24 cellular contexts compared by ENCODE assay signal in the genomic region with DNA sequence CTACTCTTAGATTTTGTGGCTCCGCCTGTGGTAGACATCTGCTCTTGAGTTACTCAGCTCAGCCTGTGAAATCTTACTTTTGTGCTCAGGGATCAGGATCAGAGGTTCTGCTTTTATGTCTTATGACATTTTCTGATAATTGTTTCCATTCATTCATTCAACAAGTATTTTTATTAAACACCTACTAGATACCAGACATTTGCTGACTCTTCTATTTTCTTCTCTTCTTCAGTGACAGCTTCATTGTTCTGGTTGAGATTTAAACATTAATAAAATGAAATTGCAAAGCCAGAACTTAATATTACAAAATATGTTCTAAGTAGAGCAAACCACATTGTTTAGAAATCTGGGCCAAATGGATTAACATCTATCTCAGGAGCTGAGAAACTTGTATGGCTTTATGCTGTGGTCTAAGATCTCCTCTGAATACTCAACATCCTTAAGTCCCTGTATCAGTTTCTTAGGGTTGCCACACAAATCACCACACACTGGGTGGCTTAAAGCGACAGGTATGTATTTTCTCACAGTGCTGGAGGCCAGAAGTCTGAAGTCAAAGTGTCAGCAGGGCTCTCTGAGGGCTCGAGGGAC. TPM values are rescaled to one million over a fixed set of nuclear protein-coding genes. Genes with fewer than 3 reads are reported as not detected.
A peak's percentile ranks its signal among the peaks of the same experiment; 100 is the strongest.
DNase-seq lines count a peak whose midpoint lies in the region; ATAC-seq and TF ChIP-seq lines count a peak whose summit lies in the region.
"Had no signal": no experiment of that assay in that cellular context is flagged by ENCODE, and none has a peak within 500 bp of the region (broad histone marks: within the 10 kb centered on the region; RNA-seq: fewer than 3 reads in every experiment).

No MANE protein-coding gene starts in this region.

- peaks cover 6% of the 10 kb centered on the region for H3K27me3 ChIP-seq in adipocyte (replicated peaks; ENCODE audit: control insufficient read depth, insufficient read depth, low read length)

- H3K4me3 ChIP-seq in adipocyte (ENCODE audit: low read length) = no peak overlapping the region

- peaks cover 25% of the 10 kb centered on the region for H3K4me1 Mint-ChIP-seq in nephron
- H3K4me1 Mint-ChIP-seq: CD4-positive, alpha-beta memory T cell had no signal

- H3K4me3 Mint-ChIP-seq in nephron = no peak overlapping the region
- H3K4me3 Mint-ChIP-seq: CD4-positive, alpha-beta memory T cell; HFFc6; IgD-negative memory B cell had no signal

- H3K9me3 ChIP-seq in adipocyte (ENCODE audit: control insufficient read depth, low read length) = no peaks in the 10 kb centered on the region

- no peaks in the 10 kb centered on the region for H3K36me3 Mint-ChIP-seq in nephron (ENCODE audit: low read depth)
- H3K36me3 Mint-ChIP-seq: CD4-positive, alpha-beta memory T cell had no signal

- peak overlapping the region in 2 of 3 experiments; percentile 12 to 65 for H3K27ac Mint-ChIP-seq in nephron
- H3K27ac Mint-ChIP-seq: CD4-positive, alpha-beta memory T cell; HFFc6; IgD-negative memory B cell had no signal

- no peak overlapping the region for H3K9ac ChIP-seq in adipocyte (ENCODE audit: low read length)

- peaks cover 4% of the 10 kb centered on the region for H3K27me3 Mint-ChIP-seq in nephron (ENCODE audit: low read depth)

- H3K36me3 ChIP-seq in adipocyte (ENCODE audit: control insufficient read depth, insufficient read depth, low read length, severe bottlenecking) = no peaks in the 10 kb centered on the region

- ATAC-seq in GM21576 (IDR thresholded peaks at IDR 0.05; ENCODE audit: unreplicated experiment) (no peak), GM21515 (IDR thresholded peaks at IDR 0.05; ENCODE audit: unreplicated experiment) (no peak)
- ATAC-seq: Panc1 had no signal

- peaks cover 2% of the 10 kb centered on the region for H3K9me3 Mint-ChIP-seq in nephron
- H3K9me3 Mint-ChIP-seq: CD4-positive, alpha-beta memory T cell; HFFc6; IgD-negative memory B cell had no signal

- peaks cover 4% of the 10 kb centered on the region for H3K4me1 ChIP-seq in adipocyte (ENCODE audit: control insufficient read depth, insufficient read depth, low read length)

- peak; percentile 9 for DNase-seq in HCEC 1CT
- peak; percentile 10 for DNase-seq in adipocyte (ENCODE audit: low read depth)
- no peak for DNase-seq in stimulated activated naive CD4-positive, alpha-beta T cell treated with Interleukin-2 at 50 U/mL for 16 hours (lab: John Stamatoyannopoulos, UW)
- DNase-seq in cerebellum (ENCODE audit: low spot score) = no peak
- DNase-seq: C1 segment of cervical spinal cord; CD4-positive, alpha-beta memory T cell; COR-L47; DMS53; HFFc6; NCI-H1092 treated with DMSO at 0.1 percent for 48 hours; NCI-H1436; NCI-H187; NCI-H2081 treated with DMSO at 0.1 percent for 48 hours; NCI-H2171; NCI-H226; NCI-H510A; NCI-H69; SHP77 treated with DMSO at 0.1 percent for 48 hours had no signal

- TF ChIP-seq CTCF in nephron (IDR thresholded peaks at IDR 0.05; ENCODE audit: unreplicated experiment in 3 of 3) = no peak

RNA-seq across cellular contexts. Expression of gene MICU2, which starts 15.8 kb away (rescaled TPM):
- total RNA-seq in cerebellum = 67.5 TPM

RNA-seq across cellular contexts. Expression of gene FGF9, which starts 51.1 kb away (rescaled TPM):
- total RNA-seq in cerebellum = 21.1 TPM
- total RNA-seq: G401, HFFc6 had no signal

Comparison
In these comparisons a context has a peak if more than half of its experiments do, and no peak if none do; other contexts are left out.
1. DNase-seq: peak in HCEC 1CT (single experiment) and adipocyte (single experiment); none in stimulated activated naive CD4-positive, alpha-beta T cell treated with Interleukin-2 at 50 U/mL for 16 hours (single experiment) and cerebellum (single experiment).